14 cellular contexts compared by ENCODE assay signal in the genomic region with DNA sequence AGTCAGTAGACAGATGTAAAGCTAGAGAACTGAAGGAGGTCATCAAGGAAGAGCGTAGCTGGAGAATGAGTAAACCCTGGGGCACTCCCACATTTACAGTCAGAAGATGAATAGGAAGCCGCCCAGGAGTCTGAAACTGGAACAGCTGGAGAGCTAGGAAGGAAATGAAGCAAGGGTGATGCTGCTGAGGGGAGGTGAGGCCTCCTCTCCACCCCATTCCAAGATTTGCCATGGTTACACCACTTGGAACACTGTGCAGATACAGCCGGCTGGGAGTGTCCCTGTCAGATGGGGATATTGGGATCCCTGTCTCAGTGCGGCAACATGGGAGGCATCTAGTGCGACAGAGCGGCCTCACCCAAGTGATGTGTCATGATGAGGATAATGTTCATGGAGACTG. TPM values are rescaled to one million over a fixed set of nuclear protein-coding genes. Genes with fewer than 3 reads are reported as not detected.
A peak's percentile ranks its signal among the peaks of the same experiment; 100 is the strongest.
DNase-seq lines count a peak whose midpoint lies in the region; ATAC-seq and TF ChIP-seq lines count a peak whose summit lies in the region.
"Had no signal": no experiment of that assay in that cellular context is flagged by ENCODE, and none has a peak within 500 bp of the region (broad histone marks: within the 10 kb centered on the region; RNA-seq: fewer than 3 reads in every experiment).

No MANE protein-coding gene starts in this region.

- H3K27me3 ChIP-seq in A673 (replicated peaks; ENCODE audit: insufficient read depth, low read depth, low read length, poor library complexity), result no peaks in the 10 kb centered on the region
- H3K27me3 ChIP-seq: adrenal gland had no signal

- POLR2A ChIA-PET in A673 (lab: Charles Lee; ENCODE audit: low non-redundant PET), result no interaction called here

- H3K4me3 ChIP-seq in A673 (ENCODE audit: low read depth, low read length, poor library complexity, severe bottlenecking), result no peak overlapping the region
- H3K4me3 ChIP-seq: adrenal gland, HAP-1 had no signal

- intact Hi-C loops in A673 (cut with micrococcal nuclease; ENCODE audit: unreplicated experiment) (no loop called here), left colon (cut with DNase I, micrococcal nuclease) (no loop called here)
- intact Hi-C loops in activated T-helper 2 cell treated with anti-CD3 and anti-CD28 coated beads, Interferon-gamma antibody, Interleukin-2, Interleukin-4, amounts not matched to agents 10 μg/mL and 5 μg/mL and 100 μg/mL, durations not matched to agents 14 hours and 24 hours and 36 hours (cut with micrococcal nuclease), result no loop called here

- ATAC-seq in left colon (peak; percentile 69), GM19395 (IDR thresholded peaks at IDR 0.05; ENCODE audit: unreplicated experiment) (no peak)
- ATAC-seq: natural killer cell had no signal

- DNase-seq in A673 (ENCODE audit: low spot score) (peak; percentile 32), HPDE6-E6E7 (ENCODE audit: extremely low spot score) (peak; percentile 50), dermis blood vessel endothelial cell (peak; percentile 87), left colon (peak; percentile 30 to 66)
- DNase-seq in activated T-cell treated with anti-CD3 and anti-CD28 coated beads, Interleukin-2, amount 50 U/mL, for 48 hours, result no peak
- no peak for DNase-seq in activated T-helper 2 cell treated with anti-CD3 and anti-CD28 coated beads, Interferon-gamma antibody, Interleukin-2, Interleukin-4, amounts not matched to agents 10 μg/mL and 5 μg/mL and 100 μg/mL, durations not matched to agents 14 hours and 24 hours and 36 hours (ENCODE audit: low spot score)
- no peak for DNase-seq in activated naive CD4-positive, alpha-beta T cell treated with Interleukin-2 at 50 U/mL for 16 hours
- DNase-seq: ACHN, DMS79, immature natural killer cell, natural killer cell had no signal

- H3K27me3 Mint-ChIP-seq in activated T-helper 2 cell treated with anti-CD3 and anti-CD28 coated beads, Interferon-gamma antibody, Interleukin-2, Interleukin-4, amounts not matched to agents 10 μg/mL and 5 μg/mL and 100 μg/mL, durations not matched to agents 14 hours and 24 hours and 36 hours (ENCODE audit: low read depth), result no peaks in the 10 kb centered on the region

- CTCF ChIA-PET in A673 (lab: Charles Lee), result no interaction called here

- H3K9me3 ChIP-seq in A673 (ENCODE audit: low read depth, low read length, poor library complexity, severe bottlenecking), result no peaks in the 10 kb centered on the region
- H3K9me3 ChIP-seq: adrenal gland, HAP-1 had no signal

- H3K4me1 Mint-ChIP-seq in activated T-helper 2 cell treated with anti-CD3 and anti-CD28 coated beads, Interferon-gamma antibody, Interleukin-2, Interleukin-4, amounts not matched to agents 10 μg/mL and 5 μg/mL and 100 μg/mL, durations not matched to agents 14 hours and 24 hours and 36 hours (ENCODE audit: low read depth), result peaks cover 8% of the 10 kb centered on the region

- no peak for TF ChIP-seq CTCF in A673 (conservative IDR thresholded peaks at IDR 0.05; ENCODE audit: low read depth, low read length)

- no peak overlapping the region for H3K27ac Mint-ChIP-seq in activated T-helper 2 cell treated with anti-CD3 and anti-CD28 coated beads, Interferon-gamma antibody, Interleukin-2, Interleukin-4, amounts not matched to agents 10 μg/mL and 5 μg/mL and 100 μg/mL, durations not matched to agents 14 hours and 24 hours and 36 hours

- no peak overlapping the region for H3K27ac ChIP-seq in A673 (ENCODE audit: low read depth, low read length, poor library complexity, severe bottlenecking)

- H3K36me3 ChIP-seq in A673 (ENCODE audit: insufficient read depth, low read length, poor library complexity, severe bottlenecking), result no peaks in the 10 kb centered on the region
- H3K36me3 ChIP-seq: adrenal gland, HAP-1 had no signal

- H3K4me1 ChIP-seq in A673 (ENCODE audit: insufficient read depth, low read length, poor library complexity, severe bottlenecking), result peaks cover 37% of the 10 kb centered on the region
- H3K4me1 ChIP-seq: HAP-1 had no signal

- BruUV-seq in A673 (replicated peaks; lab: Mats Ljungman, UMichigan), result no TSS peak

- no peaks in the 10 kb centered on the region for H3K9me3 Mint-ChIP-seq in activated T-helper 2 cell treated with anti-CD3 and anti-CD28 coated beads, Interferon-gamma antibody, Interleukin-2, Interleukin-4, amounts not matched to agents 10 μg/mL and 5 μg/mL and 100 μg/mL, durations not matched to agents 14 hours and 24 hours and 36 hours
- H3K9me3 Mint-ChIP-seq: immature natural killer cell, natural killer cell had no signal

- no peaks in the 10 kb centered on the region for H3K36me3 Mint-ChIP-seq in activated T-helper 2 cell treated with anti-CD3 and anti-CD28 coated beads, Interferon-gamma antibody, Interleukin-2, Interleukin-4, amounts not matched to agents 10 μg/mL and 5 μg/mL and 100 μg/mL, durations not matched to agents 14 hours and 24 hours and 36 hours (ENCODE audit: low read depth)
- H3K36me3 Mint-ChIP-seq: natural killer cell had no signal

- no peak overlapping the region for H3K4me3 Mint-ChIP-seq in activated T-helper 2 cell treated with anti-CD3 and anti-CD28 coated beads, Interferon-gamma antibody, Interleukin-2, Interleukin-4, amounts not matched to agents 10 μg/mL and 5 μg/mL and 100 μg/mL, durations not matched to agents 14 hours and 24 hours and 36 hours (ENCODE audit: low read depth)
- H3K4me3 Mint-ChIP-seq: immature natural killer cell, natural killer cell had no signal

RNA-seq across cellular contexts. Expression of a gene that starts 51.8 kb away (rescaled TPM):
- total RNA-seq in A673 (2021), result 439 and 447 TPM in 2 replicates
- total RNA-seq in dermis blood vessel endothelial cell, result 128 and 344 TPM in 2 replicates
- 100 to 1,000 TPM; 265 to 364 TPM for total RNA-seq in left colon
- 622 and 630 TPM in 2 replicates for total RNA-seq in activated T-helper 2 cell treated with anti-CD3 and anti-CD28 coated beads, Interferon-gamma antibody, Interleukin-2, Interleukin-4, amounts not matched to agents 10 μg/mL and 5 μg/mL and 100 μg/mL, durations not matched to agents 14 hours and 24 hours and 36 hours

RNA-seq across cellular contexts. Expression of a gene that starts 58.8 kb away (rescaled TPM):
- total RNA-seq in A673 (2021) (21.0 and 22.9 TPM in 2 replicates), dermis blood vessel endothelial cell (62.1 and 68.6 TPM in 2 replicates), left colon (10 to 100 TPM; 19.6 to 22.0 TPM)
- total RNA-seq in activated T-helper 2 cell treated with anti-CD3 and anti-CD28 coated beads, Interferon-gamma antibody, Interleukin-2, Interleukin-4, amounts not matched to agents 10 μg/mL and 5 μg/mL and 100 μg/mL, durations not matched to agents 14 hours and 24 hours and 36 hours, result 9.6 and 10.0 TPM in 2 replicates

Comparison
In these comparisons a context has a peak if more than half of its experiments do, and no peak if none do; other contexts are left out.
1. DNase-seq: peak in A673 (single experiment), HPDE6-E6E7 (single experiment), dermis blood vessel endothelial cell (single experiment) and left colon (2 of 2); none in activated T-cell treated with anti-CD3 and anti-CD28 coated beads, Interleukin-2, amount 50 U/mL, for 48 hours (0 of 2), activated T-helper 2 cell treated with anti-CD3 and anti-CD28 coated beads, Interferon-gamma antibody, Interleukin-2, Interleukin-4, amounts not matched to agents 10 μg/mL and 5 μg/mL and 100 μg/mL, durations not matched to agents 14 hours and 24 hours and 36 hours (single experiment) and activated naive CD4-positive, alpha-beta T cell treated with Interleukin-2 at 50 U/mL for 16 hours (single experiment).